ENCODE assay signal across 27 cellular contexts in genomic region chr13:85068231-85068630, GRCh38.
"Had no signal": no experiment of that assay in that cellular context is flagged by ENCODE, and none has a peak within 500 bp of the region (broad histone marks: within the 10 kb centered on the region; RNA-seq: fewer than 3 reads in every experiment).

No MANE protein-coding gene starts in this region.

- H3K9me3 Mint-ChIP-seq: dendritic cell treated with granulocyte-macrophage colony-stimulating factor and Interleukin-4, amounts not matched to agents 40 ng/mL and 50 ng/mL, for 4 days; mesothelial cell of epicardium had no signal

- H3K36me3 ChIP-seq: esophagus muscularis mucosa, gastroesophageal sphincter, heart left ventricle, ovary, sigmoid colon, stomach, thyroid gland, vagina had no signal

- H3K4me3 Mint-ChIP-seq: dendritic cell treated with granulocyte-macrophage colony-stimulating factor and Interleukin-4, amounts not matched to agents 40 ng/mL and 50 ng/mL, for 4 days; mesothelial cell of epicardium; naive B cell; natural killer cell treated with Interleukin-12 subunit alpha and Interleukin-12 subunit beta and Interleukin-15 and Interleukin-18, amount 100 ng/mL, for 72 hours; stimulated activated effector memory CD8-positive, alpha-beta T cell treated with anti-CD3 and anti-CD28 coated beads, Interleukin-12 subunit alpha, Interleukin-12 subunit beta, amount 100 ng/mL, for 72 hours had no signal

- DNase-seq: effector memory CD4-positive, alpha-beta T cell; foreskin keratinocyte; heart left ventricle; kidney; mesenchymal stem cell; mucosa of descending colon; naive B cell; occipital lobe; ovary; posterior cingulate gyrus; psoas muscle; right cardiac atrium; sigmoid colon; stimulated activated CD4-positive, alpha-beta T cell treated with anti-CD3 and anti-CD28 coated beads, Interleukin-2, amount 100 ng/mL, for 24 hours; stimulated activated CD4-positive, alpha-beta T cell treated with anti-CD3 and anti-CD28 coated beads, Interleukin-4, amount 100 ng/mL, for 24 hours; stimulated activated naive CD4-positive, alpha-beta T cell treated with Interleukin-2 at 50 U/mL for 16 hours; stomach; thyroid gland; trophoblast cell had no signal

- H3K4me1 ChIP-seq: esophagus muscularis mucosa, foreskin keratinocyte, gastroesophageal sphincter, heart left ventricle, psoas muscle, sigmoid colon, stomach, thyroid gland, vagina had no signal

- H3K4me3 ChIP-seq: esophagus muscularis mucosa, gastroesophageal sphincter, heart left ventricle, hepatocyte, mucosa of descending colon, ovary, psoas muscle, sigmoid colon, stomach, thyroid gland, vagina had no signal

- H3K27ac ChIP-seq: esophagus muscularis mucosa, foreskin keratinocyte, gastroesophageal sphincter, heart left ventricle, hepatocyte, ovary, psoas muscle, sigmoid colon, stomach, thyroid gland, vagina had no signal

- H3K9me3 ChIP-seq: esophagus muscularis mucosa, gastroesophageal sphincter, mucosa of descending colon, ovary, psoas muscle, sigmoid colon, stomach, thyroid gland, vagina had no signal

- H3K27ac Mint-ChIP-seq: dendritic cell treated with granulocyte-macrophage colony-stimulating factor and Interleukin-4, amounts not matched to agents 40 ng/mL and 50 ng/mL, for 4 days; mesothelial cell of epicardium; naive B cell; natural killer cell treated with Interleukin-12 subunit alpha and Interleukin-12 subunit beta and Interleukin-15 and Interleukin-18, amount 100 ng/mL, for 72 hours; stimulated activated effector memory CD8-positive, alpha-beta T cell treated with anti-CD3 and anti-CD28 coated beads, Interleukin-12 subunit alpha, Interleukin-12 subunit beta, amount 100 ng/mL, for 72 hours had no signal

- H3K36me3 Mint-ChIP-seq: mesothelial cell of epicardium; naive B cell; stimulated activated effector memory CD8-positive, alpha-beta T cell treated with anti-CD3 and anti-CD28 coated beads, Interleukin-12 subunit alpha, Interleukin-12 subunit beta, amount 100 ng/mL, for 72 hours had no signal

- H3K27me3 Mint-ChIP-seq: dendritic cell treated with granulocyte-macrophage colony-stimulating factor and Interleukin-4, amounts not matched to agents 40 ng/mL and 50 ng/mL, for 4 days; naive B cell; natural killer cell treated with Interleukin-12 subunit alpha and Interleukin-12 subunit beta and Interleukin-15 and Interleukin-18, amount 100 ng/mL, for 72 hours had no signal

- H3K27me3 ChIP-seq: esophagus muscularis mucosa, foreskin keratinocyte, gastroesophageal sphincter, heart left ventricle, hepatocyte, ovary, sigmoid colon, stomach, thyroid gland, vagina had no signal

- H3K4me2 ChIP-seq: hepatocyte had no signal

- H3K4me1 Mint-ChIP-seq: naive B cell; stimulated activated effector memory CD8-positive, alpha-beta T cell treated with anti-CD3 and anti-CD28 coated beads, Interleukin-12 subunit alpha, Interleukin-12 subunit beta, amount 100 ng/mL, for 72 hours had no signal

- H3K79me2 ChIP-seq: hepatocyte had no signal

- H2AFZ ChIP-seq: hepatocyte had no signal
